20 cellular contexts compared by ENCODE assay signal in the genomic region with DNA sequence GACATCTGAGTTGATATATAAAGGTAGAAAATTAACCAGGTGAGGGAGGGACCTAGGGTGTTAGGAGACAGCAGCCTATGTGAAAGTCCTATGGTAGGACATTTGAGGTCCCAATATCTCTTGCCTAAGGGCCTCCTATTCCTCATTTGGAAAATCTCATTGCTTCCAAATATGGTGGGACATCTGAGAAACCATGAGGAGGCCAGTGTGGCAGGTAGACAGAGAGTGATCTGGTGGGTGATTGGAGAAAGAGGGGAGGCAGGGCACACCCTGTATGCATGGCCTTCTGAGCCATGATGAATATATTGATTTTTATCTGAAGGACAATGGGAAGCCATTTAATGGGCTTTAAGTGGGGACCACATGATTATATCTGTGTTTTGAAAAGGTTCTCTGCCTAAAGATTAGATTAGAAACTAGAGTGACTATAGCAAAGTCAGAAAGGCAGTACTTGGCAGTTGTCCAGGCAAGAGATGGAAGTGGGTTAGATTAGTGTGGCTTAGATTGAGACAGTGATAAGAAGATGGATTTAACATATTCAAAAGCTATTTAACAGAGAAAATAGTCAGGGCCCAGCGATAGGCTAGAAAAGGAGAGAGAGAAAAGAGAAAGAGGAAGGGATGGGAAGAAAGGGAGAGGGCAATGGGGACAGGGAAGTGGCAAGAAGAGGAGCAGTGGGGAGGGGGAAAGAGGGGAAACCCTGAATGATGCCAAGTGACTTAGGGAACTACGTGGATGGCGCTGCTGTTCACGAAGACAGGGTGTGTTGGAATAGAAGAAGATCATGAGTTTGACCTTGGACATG.
DNase-seq lines count a peak whose midpoint lies in the region; ATAC-seq, FAIRE-seq and TF ChIP-seq lines count a peak whose summit lies in the region.
"Had no signal": no experiment of that assay in that cellular context is flagged by ENCODE, and none has a peak within 500 bp of the region (broad histone marks: within the 10 kb centered on the region; RNA-seq: fewer than 3 reads in every experiment).

No MANE protein-coding gene starts in this region.

- H3K4me1 ChIP-seq in A549 (no peaks in the 10 kb centered on the region), Karpas-422 (ENCODE audit: low read length) (no peaks in the 10 kb centered on the region)

- no peaks in the 10 kb centered on the region for H3K36me3 ChIP-seq in Karpas-422 (ENCODE audit: insufficient read depth, low read length)

- CTCF ChIA-PET in A549 (lab: Yijun Ruan, JAX) (no interaction called here), WTC11 (lab: Charles Lee) (no interaction called here)

- H3K36me3 Mint-ChIP-seq in WTC11, result no peaks in the 10 kb centered on the region
- H3K36me3 Mint-ChIP-seq in activated T-cell treated with anti-CD3 and anti-CD28 coated beads, Interleukin-2, amount 50 U/mL, for 4 hours (ENCODE audit: insufficient read depth), result no peaks in the 10 kb centered on the region

- WGBS in A549 (ENCODE audit: missing lambda C conversion rate), result 0% methylated on average over 4 of the region's 4 CpGs

- TF ChIP-seq RAD21 in A549 (conservative IDR thresholded peaks at IDR 0.05 in 1 of 2, IDR thresholded peaks at IDR 0.05 in 1 of 2), result no peak

- H3K4me1 Mint-ChIP-seq in WTC11, result peaks cover 3% of the 10 kb centered on the region; the same call in 1 of the 2 replicates
- H3K4me1 Mint-ChIP-seq in activated T-cell treated with anti-CD3 and anti-CD28 coated beads, Interleukin-2, amount 50 U/mL, for 4 hours (ENCODE audit: low read depth), result no peaks in the 10 kb centered on the region
- H3K4me1 Mint-ChIP-seq: T-helper 17 cell had no signal

- TF ChIP-seq POLR2A in A549 (IDR thresholded peaks at IDR 0.05; ENCODE audit: low read length), result no peak

- TF ChIP-seq CTCF in A549 (IDR thresholded peaks at IDR 0.05) (no peak), WTC11 (IDR thresholded peaks at IDR 0.05) (no peak)

- no peak for ATAC-seq in A549
- ATAC-seq in WTC11, result no peak
- no peak for ATAC-seq in activated T-cell treated with anti-CD3 and anti-CD28 coated beads, Interleukin-2, amount 50 U/mL, for 4 hours
- no peak for ATAC-seq in HG02571 (IDR thresholded peaks at IDR 0.05; ENCODE audit: unreplicated experiment)
- ATAC-seq: T-helper 17 cell had no signal

- H4K20me1 ChIP-seq in Karpas-422 (ENCODE audit: insufficient read depth, low read depth, low read length), result no peaks in the 10 kb centered on the region

- H3K27ac Mint-ChIP-seq in WTC11, result no peak overlapping the region
- H3K27ac Mint-ChIP-seq: T-helper 17 cell had no signal

- no peak overlapping the region for H2AFZ ChIP-seq in Karpas-422 (ENCODE audit: low read length)

- H3K79me2 ChIP-seq in Karpas-422 (ENCODE audit: low read length), result no peaks in the 10 kb centered on the region

- TF ChIP-seq EP300 in A549 (IDR thresholded peaks at IDR 0.05), result no peak

- no peaks in the 10 kb centered on the region for H3K27me3 Mint-ChIP-seq in WTC11 (ENCODE audit: low read depth)
- H3K27me3 Mint-ChIP-seq in activated T-cell treated with anti-CD3 and anti-CD28 coated beads, Interleukin-2, amount 50 U/mL, for 4 hours (ENCODE audit: low read depth), result peaks cover 2% of the 10 kb centered on the region
- H3K27me3 Mint-ChIP-seq: T-helper 17 cell had no signal

- H3K9me3 ChIP-seq in A549 (no peaks in the 10 kb centered on the region), Karpas-422 (ENCODE audit: low read length) (no peaks in the 10 kb centered on the region)

- H3K4me3 Mint-ChIP-seq in WTC11, result no peak overlapping the region
- no peak overlapping the region for H3K4me3 Mint-ChIP-seq in activated T-cell treated with anti-CD3 and anti-CD28 coated beads, Interleukin-2, amount 50 U/mL, for 4 hours
- H3K4me3 Mint-ChIP-seq: T-helper 17 cell had no signal

- no peak for FAIRE-seq in A549 (lab: Jason Lieb, UNC)
- FAIRE-seq: H1, RCC 7860 had no signal

- H3K9me3 Mint-ChIP-seq in WTC11, result peaks cover 13% of the 10 kb centered on the region
- H3K9me3 Mint-ChIP-seq in activated T-cell treated with anti-CD3 and anti-CD28 coated beads, Interleukin-2, amount 50 U/mL, for 4 hours, result peaks cover 9% of the 10 kb centered on the region

- H3K27ac ChIP-seq in A549, result no peak overlapping the region
- no peak overlapping the region for H3K27ac ChIP-seq in Karpas-422 (ENCODE audit: low read length)
- H3K27ac ChIP-seq: C4-2B, KMS-11 had no signal

- H3K27me3 ChIP-seq in Karpas-422 (ENCODE audit: low read length), result no peaks in the 10 kb centered on the region

- H3K4me3 ChIP-seq in A549 (no peak overlapping the region), Karpas-422 (ENCODE audit: low read length) (0 out of 2 replicates have a peak overlapping the region, but pooled peaks have one; percentile 23)

- H3K9ac ChIP-seq in Karpas-422 (ENCODE audit: low read length), result no peak overlapping the region
- H3K9ac ChIP-seq: KMS-11 had no signal

- H3K9me2 ChIP-seq in Karpas-422 (replicated peaks; ENCODE audit: insufficient read depth, low read length), result no peaks in the 10 kb centered on the region

- POLR2A ChIA-PET in A549 (lab: Yijun Ruan, JAX) (no interaction called here), WTC11 (lab: Charles Lee) (no interaction called here)

- H3K4me2 ChIP-seq in A549, result 0 out of 3 replicates have a peak overlapping the region, but pooled peaks have one; percentile 18
- H3K4me2 ChIP-seq in Karpas-422 (ENCODE audit: low read depth, low read length, poor library complexity, severe bottlenecking), result no peak overlapping the region
- H3K4me2 ChIP-seq: KMS-11 had no signal

- DNase-seq in A549 (ENCODE audit: low read depth in 1 of 2, low spot score in 1 of 2), result no peak
- DNase-seq in Karpas-422, result no peak
- DNase-seq in NCI-H345 (lab: John Stamatoyannopoulos, UW), result peak; percentile 61
- DNase-seq in SK-N-DZ (ENCODE audit: low spot score), result peak; percentile 71
- DNase-seq in WTC11 (ENCODE audit: low spot score), result no peak
- no peak for DNase-seq in activated T-cell treated with anti-CD3 and anti-CD28 coated beads, Interleukin-2, amount 50 U/mL, for 4 hours
- DNase-seq in stimulated activated naive CD4-positive, alpha-beta T cell treated with Interleukin-2 at 50 U/mL for 16 hours (lab: John Stamatoyannopoulos, UW), result no peak
- DNase-seq: DMS 273 treated with DMSO at 0.1 percent for 48 hours, EL, NCI-H1048, NCI-H1930, NCI-H226, NCI-H526 treated with DMSO at 0.1 percent for 48 hours, Right ventricle myocardium superior, T-helper 17 cell had no signal

TF ChIP-seq in A549, 52 proteins besides CTCF, POLR2A, EP300 and RAD21:
- TF ChIP-seq EHF (CRISPR knock-in tag; IDR thresholded peaks at IDR 0.05) (no peak), NFE2L2 (conservative IDR thresholded peaks at IDR 0.05; ENCODE audit: low read length) (no peak), TFCP2L1 (CRISPR knock-in tag; IDR thresholded peaks at IDR 0.05) (no peak), TP53 (CRISPR knock-in tag; IDR thresholded peaks at IDR 0.05) (no peak), HEYL (CRISPR knock-in tag; IDR thresholded peaks at IDR 0.05) (no peak), ESRRA (IDR thresholded peaks at IDR 0.05; ENCODE audit: borderline replicate concordance, low read length) (no peak), ZFP36 (IDR thresholded peaks at IDR 0.05; ENCODE audit: borderline replicate concordance, partially characterized antibody) (no peak), SMC3 (IDR thresholded peaks at IDR 0.05) (no peak), ZNF302 (CRISPR knock-in tag; IDR thresholded peaks at IDR 0.05) (no peak), KDM5A (IDR thresholded peaks at IDR 0.05) (no peak)
- TF ChIP-seq, protein P1, sequence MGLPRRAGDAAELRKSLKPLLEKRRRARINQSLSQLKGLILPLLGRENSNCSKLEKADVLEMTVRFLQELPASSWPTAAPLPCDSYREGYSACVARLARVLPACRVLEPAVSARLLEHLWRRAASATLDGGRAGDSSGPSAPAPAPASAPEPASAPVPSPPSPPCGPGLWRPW (IDR thresholded peaks at IDR 0.05), result no peak
- TF ChIP-seq, protein P2, sequence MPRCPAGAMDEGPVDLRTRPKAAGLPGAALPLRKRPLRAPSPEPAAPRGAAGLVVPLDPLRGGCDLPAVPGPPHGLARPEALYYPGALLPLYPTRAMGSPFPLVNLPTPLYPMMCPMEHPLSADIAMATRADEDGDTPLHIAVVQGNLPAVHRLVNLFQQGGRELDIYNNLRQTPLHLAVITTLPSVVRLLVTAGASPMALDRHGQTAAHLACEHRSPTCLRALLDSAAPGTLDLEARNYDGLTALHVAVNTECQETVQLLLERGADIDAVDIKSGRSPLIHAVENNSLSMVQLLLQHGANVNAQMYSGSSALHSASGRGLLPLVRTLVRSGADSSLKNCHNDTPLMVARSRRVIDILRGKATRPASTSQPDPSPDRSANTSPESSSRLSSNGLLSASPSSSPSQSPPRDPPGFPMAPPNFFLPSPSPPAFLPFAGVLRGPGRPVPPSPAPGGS (IDR thresholded peaks at IDR 0.05), result no peak

TF ChIP-seq in WTC11, 78 proteins besides CTCF, POLR2A, EP300 and RAD21 (continues in another document):
- TF ChIP-seq, protein P3, sequence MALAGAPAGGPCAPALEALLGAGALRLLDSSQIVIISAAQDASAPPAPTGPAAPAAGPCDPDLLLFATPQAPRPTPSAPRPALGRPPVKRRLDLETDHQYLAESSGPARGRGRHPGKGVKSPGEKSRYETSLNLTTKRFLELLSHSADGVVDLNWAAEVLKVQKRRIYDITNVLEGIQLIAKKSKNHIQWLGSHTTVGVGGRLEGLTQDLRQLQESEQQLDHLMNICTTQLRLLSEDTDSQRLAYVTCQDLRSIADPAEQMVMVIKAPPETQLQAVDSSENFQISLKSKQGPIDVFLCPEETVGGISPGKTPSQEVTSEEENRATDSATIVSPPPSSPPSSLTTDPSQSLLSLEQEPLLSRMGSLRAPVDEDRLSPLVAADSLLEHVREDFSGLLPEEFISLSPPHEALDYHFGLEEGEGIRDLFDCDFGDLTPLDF (CRISPR knock-in tag; IDR thresholded peaks at IDR 0.05), result no peak
- TF ChIP-seq ZNF219 (CRISPR knock-in tag; IDR thresholded peaks at IDR 0.05; ENCODE audit: borderline replicate concordance) (no peak), ZNF232 (CRISPR knock-in tag; IDR thresholded peaks at IDR 0.05) (no peak), GTF2I (CRISPR knock-in tag; conservative IDR thresholded peaks at IDR 0.05) (no peak), NFATC4 (CRISPR knock-in tag; IDR thresholded peaks at IDR 0.05) (no peak)

Comparison
In these comparisons a context has a peak if more than half of its experiments do, and no peak if none do; other contexts are left out.
1. DNase-seq: peak in NCI-H345 (single experiment) and SK-N-DZ (single experiment); none in A549 (0 of 2), Karpas-422 (single experiment), WTC11 (single experiment), activated T-cell treated with anti-CD3 and anti-CD28 coated beads, Interleukin-2, amount 50 U/mL, for 4 hours (single experiment) and stimulated activated naive CD4-positive, alpha-beta T cell treated with Interleukin-2 at 50 U/mL for 16 hours (single experiment).